Comparison of ENCODE assay signal across 9 cellular contexts in genomic region chrX:39859991-39860861, GRCh38.
DNase-seq lines count a peak whose midpoint lies in the region; ATAC-seq and TF ChIP-seq lines count a peak whose summit lies in the region.
"Had no signal": no experiment of that assay in that cellular context is flagged by ENCODE, and none has a peak within 500 bp of the region (broad histone marks: within the 10 kb centered on the region; RNA-seq: fewer than 3 reads in every experiment).

No MANE protein-coding gene starts in this region.

- TF ChIP-seq CTCF in adrenal gland (IDR thresholded peaks at IDR 0.05) (no peak), natural killer cell (IDR thresholded peaks at IDR 0.05) (no peak)

- DNase-seq in EH (ENCODE audit: low read depth) (peak; percentile 63), T-helper 17 cell (peak in 1 of 3 donors; percentile 55), adrenal gland (peak in 5 of 7 donors; percentile 24 to 67 (median 25)), natural killer cell (peak; percentile 68), mesenteric fat pad (ENCODE audit: low spot score) (no peak), HEK293T (ENCODE audit: extremely low spot score) (no peak)

- no peaks in the 10 kb centered on the region for H3K36me3 Mint-ChIP-seq in T-helper 17 cell (ENCODE audit: low read depth)
- no peaks in the 10 kb centered on the region for H3K36me3 Mint-ChIP-seq in natural killer cell

- H3K9me3 ChIP-seq in HUES6 (ENCODE audit: control insufficient read depth, insufficient read depth, low read depth, low read length) (peaks cover 15% of the 10 kb centered on the region), T-helper 17 cell (ENCODE audit: control insufficient read depth, low read length, poor library complexity, severe bottlenecking) (no peaks in the 10 kb centered on the region), adrenal gland (replicated peaks in 1 of 3) (no peaks in the 10 kb centered on the region)

- no peaks in the 10 kb centered on the region for H3K9me3 Mint-ChIP-seq in natural killer cell

- H3K4me3 Mint-ChIP-seq in T-helper 17 cell = peak overlapping the region; percentile 19
- peak overlapping the region; percentile 42 for H3K4me3 Mint-ChIP-seq in natural killer cell

- intact Hi-C loops in adrenal gland (cut with DNase I) (no loop called here), natural killer cell (cut with micrococcal nuclease) (loop anchor here (5.0 kb wide), 4 partner anchors 152 to 417 kb away; partner anchors contain the start of gene BCOR)

- H3K27ac ChIP-seq in HUES6 (ENCODE audit: low read depth, low read length) = no peak overlapping the region; the same call in 1 of the 2 replicates
- H3K27ac ChIP-seq in adrenal gland = no peak overlapping the region
- H3K27ac ChIP-seq: SK-N-MC had no signal

- H3K4me3 ChIP-seq in HUES6 (ENCODE audit: low read depth, low read length) = no peak overlapping the region
- H3K4me3 ChIP-seq in adrenal gland = no peak overlapping the region
- H3K4me3 ChIP-seq: SK-N-MC had no signal

- H3K27me3 Mint-ChIP-seq in T-helper 17 cell (no peaks in the 10 kb centered on the region), natural killer cell (ENCODE audit: low read depth in 2 of 2) (peaks cover 0 to 6% of the 10 kb centered on the region in 2 donors)

- WGBS in adrenal gland, 4 donors = 36 to 52% (median 49%) methylated on average over 9 to 13 of the region's 13 CpGs

- ATAC-seq in GM21526 (IDR thresholded peaks at IDR 0.05; ENCODE audit: low FRiP score, unreplicated experiment) (peak; percentile 61), T-helper 17 cell (peak; percentile 5), natural killer cell (peak; percentile 66 to 72 (median 71))

- POLR2A ChIA-PET in HEK293T (lab: Yijun Ruan, JAX) = no interaction called here

- peaks cover 14% of the 10 kb centered on the region for H3K4me1 Mint-ChIP-seq in T-helper 17 cell
- H3K4me1 Mint-ChIP-seq in natural killer cell = peaks cover 23 to 38% of the 10 kb centered on the region in 2 donors

- H3K27me3 ChIP-seq in HUES6 (ENCODE audit: control insufficient read depth, insufficient read depth, low read length) (no peaks in the 10 kb centered on the region), adrenal gland (peaks cover 8% of the 10 kb centered on the region)

- CTCF ChIA-PET in HEK293T (lab: Yijun Ruan, JAX) = no interaction called here

- H3K36me3 ChIP-seq in HUES6 (ENCODE audit: control insufficient read depth, insufficient read depth, low read length) (no peaks in the 10 kb centered on the region), adrenal gland (replicated peaks in 1 of 2) (no peaks in the 10 kb centered on the region)

- peak overlapping the region; percentile 40 for H3K9ac ChIP-seq in HUES6 (ENCODE audit: low read length)

- H3K27ac Mint-ChIP-seq in T-helper 17 cell (peak overlapping the region; percentile 32), natural killer cell (peak overlapping the region; percentile 58 to 89)

- no peak for TF ChIP-seq POLR2A in adrenal gland (IDR thresholded peaks at IDR 0.05)

- H3K4me1 ChIP-seq in HUES6 (ENCODE audit: control insufficient read depth, insufficient read depth, low read length) (peaks cover 40% of the 10 kb centered on the region), adrenal gland (replicated peaks in 1 of 2) (no peaks in the 10 kb centered on the region)

TF ChIP-seq in HEK293T, 16 proteins besides CTCF, POLR2A, EP300 and RAD21:
- no peak for TF ChIP-seq ARNT (IDR thresholded peaks at IDR 0.05)
- no peak for TF ChIP-seq PKNOX1 (IDR thresholded peaks at IDR 0.05)
- no peak for TF ChIP-seq ZNF384 (IDR thresholded peaks at IDR 0.05)
- TF ChIP-seq FOXM1 (IDR thresholded peaks at IDR 0.05; ENCODE audit: borderline replicate concordance) = no peak
- TF ChIP-seq TARDBP (IDR thresholded peaks at IDR 0.05) = no peak
- no peak for TF ChIP-seq SUZ12 (IDR thresholded peaks at IDR 0.05)
- no peak for TF ChIP-seq HDGF (IDR thresholded peaks at IDR 0.05; ENCODE audit: borderline replicate concordance)
- no peak for TF ChIP-seq FOXK2 (IDR thresholded peaks at IDR 0.05)
- TF ChIP-seq BHLHE40 (IDR thresholded peaks at IDR 0.05; ENCODE audit: borderline replicate concordance) = no peak
- no peak for TF ChIP-seq CTBP1 (IDR thresholded peaks at IDR 0.05; ENCODE audit: borderline replicate concordance)
- TF ChIP-seq LEF1 (IDR thresholded peaks at IDR 0.05; ENCODE audit: borderline replicate concordance) = no peak
- TF ChIP-seq NFRKB (IDR thresholded peaks at IDR 0.05) = no peak
- no peak for TF ChIP-seq FOXA1 (IDR thresholded peaks at IDR 0.05)
- no peak for TF ChIP-seq SP1 (IDR thresholded peaks at IDR 0.05)
- no peak for TF ChIP-seq ELF4 (IDR thresholded peaks at IDR 0.05)
- no peak for TF ChIP-seq L3MBTL2 (conservative IDR thresholded peaks at IDR 0.05)

Comparison
In these comparisons a context has a peak if more than half of its experiments do, and no peak if none do; other contexts are left out.
1. DNase-seq: peak in EH (single experiment), adrenal gland (5 of 7) and natural killer cell (single experiment); none in mesenteric fat pad (single experiment) and HEK293T (single experiment).
2. ATAC-seq: peak in every context shown above with its lines; median percentile 71 in natural killer cell; 61 in GM21526; 5 in T-helper 17 cell.